Comparison of ENCODE assay signal across 30 cellular contexts in the genomic region with DNA sequence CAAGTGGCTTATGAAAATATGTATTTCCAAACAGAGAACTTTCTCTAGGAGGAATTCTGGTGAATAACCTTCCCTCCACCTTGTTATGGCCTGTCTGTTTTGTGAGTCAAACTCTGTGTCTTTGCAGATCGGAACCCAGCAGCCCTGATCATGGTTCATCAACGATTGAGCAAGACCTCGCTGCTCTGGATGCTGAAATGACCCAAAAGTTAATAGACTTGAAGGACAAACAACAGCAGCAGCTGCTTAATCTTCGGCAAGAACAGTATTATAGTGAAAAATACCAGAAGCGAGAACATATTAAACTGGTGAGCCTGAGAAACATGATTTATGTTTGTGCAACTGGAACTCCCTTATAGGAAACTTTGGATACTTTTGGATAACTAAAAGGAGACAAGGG.
"Had no signal": no experiment of that assay in that cellular context is flagged by ENCODE, and none has a peak within 500 bp of the region (broad histone marks: within the 10 kb centered on the region; RNA-seq: fewer than 3 reads in every experiment).

No MANE protein-coding gene starts in this region.

- H3K4me3 ChIP-seq: breast epithelium, esophagus squamous epithelium, gastrocnemius medialis, pancreas, psoas muscle, right atrium auricular region, tibial nerve had no signal

- H3K27ac ChIP-seq: breast epithelium, epithelial cell of prostate, esophagus squamous epithelium, gastrocnemius medialis, pancreas, psoas muscle, right atrium auricular region, tibial nerve, WERI-Rb-1 had no signal

- H3K36me3 ChIP-seq: breast epithelium, esophagus squamous epithelium, gastrocnemius medialis, pancreas, right atrium auricular region, WERI-Rb-1 had no signal

- H3K9me3 ChIP-seq: breast epithelium, esophagus squamous epithelium, gastrocnemius medialis, pancreas, psoas muscle, right atrium auricular region, tibial nerve had no signal

- H3K27me3 ChIP-seq: breast epithelium, esophagus squamous epithelium, gastrocnemius medialis, pancreas, right atrium auricular region, tibial nerve had no signal

- DNase-seq: activated CD4-positive, alpha-beta memory T cell treated with anti-CD3 and anti-CD28 coated beads for 36 hours; activated CD4-positive, alpha-beta T cell treated with anti-CD3 and anti-CD28 coated beads, Interleukin-2, amount 10 ng/mL, durations not matched to agents 24 days and 14 days; activated CD8-positive, alpha-beta memory T cell treated with anti-CD3 and anti-CD28 coated beads, Interleukin-2, amount 50 U/mL, for 4 hours; activated gamma-delta T cell; activated naive CD4-positive, alpha-beta T cell treated with anti-CD3 and anti-CD28 coated beads, Interleukin-2, amount 10 ng/mL, durations not matched to agents 7 days and 5 days; activated naive CD8-positive, alpha-beta T cell treated with anti-CD3 and anti-CD28 coated beads, Interleukin-2, amount 10 ng/mL, durations not matched to agents 7 days and 5 days; activated T-cell treated with anti-CD3 and anti-CD28 coated beads, Interleukin-2, amount 50 U/mL, for 1 hour; amygdala; dermis blood vessel endothelial cell; effector CD4-positive, alpha-beta T cell; esophagus squamous epithelium; gastrocnemius medialis; hippocampal formation; kidney; left colon; mammary epithelial cell; naive thymus-derived CD4-positive, alpha-beta T cell; nucleus accumbens; pancreas; psoas muscle; stimulated activated CD4-positive, alpha-beta T cell treated with anti-CD3 and anti-CD28 coated beads, Interleukin-2, amount 100 ng/mL, for 48 hours; stimulated activated naive CD4-positive, alpha-beta T cell treated with Interleukin-2 at 50 U/mL for 16 hours; SW 1271; T-helper 9 cell; WERI-Rb-1 had no signal

- H3K4me1 ChIP-seq: breast epithelium, esophagus squamous epithelium, gastrocnemius medialis, pancreas, psoas muscle, right atrium auricular region, tibial nerve had no signal

- ATAC-seq: activated CD4-positive, CD25-positive, alpha-beta regulatory T cell treated with anti-CD3 and anti-CD28 coated beads, Interleukin-2, amount 50 U/mL, for 24 hours; left colon; naive thymus-derived CD4-positive, alpha-beta T cell; pancreas; psoas muscle had no signal
